Comparison of ENCODE assay signal across 29 cellular contexts in genomic region chr2:71803398-71803797, GRCh38.
"Had no signal": no experiment of that assay in that cellular context is flagged by ENCODE, and none has a peak within 500 bp of the region (broad histone marks: within the 10 kb centered on the region; RNA-seq: fewer than 3 reads in every experiment).

No MANE protein-coding gene starts in this region.

- H3K4me1 ChIP-seq: parathyroid adenoma, psoas muscle, right lobe of liver, suprapubic skin, transverse colon had no signal

- H3K27me3 ChIP-seq: ovary, right lobe of liver, suprapubic skin, testis, tibial artery, transverse colon, upper lobe of left lung, vagina had no signal

- H3K4me3 ChIP-seq: ovary, psoas muscle, right lobe of liver, skin epidermis, smooth muscle cell, spleen, suprapubic skin, testis, tibial artery, transverse colon, upper lobe of left lung, vagina had no signal

- H3K4me2 ChIP-seq: smooth muscle cell had no signal

- H3K36me3 ChIP-seq: neutrophil, ovary, right lobe of liver, spleen, suprapubic skin, tibial artery, transverse colon, upper lobe of left lung, vagina had no signal

- H3K9ac ChIP-seq: parathyroid adenoma had no signal

- H3K79me2 ChIP-seq: parathyroid adenoma had no signal

- DNase-seq: naive B cell; nephron progenitor cell; nucleus accumbens; ovary; psoas muscle; right cardiac atrium; stimulated activated CD4-positive, alpha-beta T cell treated with anti-CD3 and anti-CD28 coated beads, Interleukin-12 subunit alpha, Interleukin-12 subunit beta, amount 100 ng/mL, for 4 hours; stimulated activated CD4-positive, alpha-beta T cell treated with anti-CD3 and anti-CD28 coated beads, Interleukin-1b, Interleukin-23, amount 100 ng/mL, for 48 hours; stimulated activated CD4-positive, alpha-beta T cell treated with anti-CD3 and anti-CD28 coated beads, Interleukin-4, amount 100 ng/mL, for 1 hour; stimulated activated CD4-positive, alpha-beta T cell treated with anti-CD3 and anti-CD28 coated beads, Interleukin-4, amount 100 ng/mL, for 4 hours; stimulated activated naive CD4-positive, alpha-beta T cell; stimulated activated naive CD8-positive, alpha-beta T cell treated with anti-CD3 and anti-CD28 coated beads, Interleukin-15, amount 100 ng/mL, for 72 hours; stimulated activated naive CD8-positive, alpha-beta T cell treated with anti-CD3 and anti-CD28 coated beads, Interleukin-15, Interleukin-2, amounts not matched to agents 100 U/mL and 50 U/mL, for 24 hours; substantia nigra; tibial artery; transverse colon; upper lobe of left lung had no signal

- H2AFZ ChIP-seq: parathyroid adenoma had no signal

- H3K27ac ChIP-seq: neutrophil, ovary, parathyroid adenoma, psoas muscle, right lobe of liver, skin epidermis, spleen, suprapubic skin, testis, tibial artery, transverse colon, upper lobe of left lung, vagina had no signal

- H3K9me3 ChIP-seq: neutrophil, ovary, psoas muscle, right lobe of liver, spleen, suprapubic skin, testis, tibial artery, transverse colon, upper lobe of left lung, vagina had no signal

- ATAC-seq: naive thymus-derived CD8-positive, alpha-beta T cell; natural killer cell treated with Interleukin-12 subunit alpha and Interleukin-12 subunit beta and Interleukin-15 and Interleukin-18, amount 100 ng/mL, for 72 hours; psoas muscle; right cardiac atrium; right lobe of liver; stimulated activated memory B cell treated with anti-CD40 and anti-IgM and Interleukin-4, amounts not matched to agents 10 μg/mL and 1 μg/mL and 100 μg/mL, for 72 hours; stimulated activated naive CD8-positive, alpha-beta T cell treated with anti-CD3 and anti-CD28 coated beads, Interleukin-15, amount 100 ng/mL, for 72 hours; stimulated activated naive CD8-positive, alpha-beta T cell treated with anti-CD3 and anti-CD28 coated beads, Interleukin-15, Interleukin-2, amounts not matched to agents 100 U/mL and 50 U/mL, for 24 hours had no signal
